12 cellular contexts compared by ENCODE assay signal in genomic region chr9:97638666-97639065, GRCh38. TPM values are rescaled to one million over a fixed set of nuclear protein-coding genes. Genes with fewer than 3 reads are reported as not detected.
A peak's percentile ranks its signal among the peaks of the same experiment; 100 is the strongest.
DNase-seq lines count a peak whose midpoint lies in the region; ATAC-seq, FAIRE-seq and TF ChIP-seq lines count a peak whose summit lies in the region.
"Had no signal": no experiment of that assay in that cellular context is flagged by ENCODE, and none has a peak within 500 bp of the region (broad histone marks: within the 10 kb centered on the region; RNA-seq: fewer than 3 reads in every experiment).

No MANE protein-coding gene starts in this region.

- no peak overlapping the region for H4K5ac ChIP-seq in H9 (ENCODE audit: insufficient read length, low read depth, low read length)

- no peaks in the 10 kb centered on the region for H3K27me3 Mint-ChIP-seq in H9 (ENCODE audit: low read depth)

- H3K23ac ChIP-seq in H9 (ENCODE audit: insufficient read length, low read depth, low read length), result no peak overlapping the region

- peaks cover 4% of the 10 kb centered on the region for H3K9me1 ChIP-seq in keratinocyte (ENCODE audit: control insufficient read depth, extremely low read depth, insufficient read depth, low read length)

- H3K4ac ChIP-seq in H9 (ENCODE audit: low read depth, low read length), result no peak overlapping the region

- no CpG with 5 or more reads among the region's 3 CpGs for WGBS in H9 (ENCODE audit: extremely low coverage, insufficient read length, low lambda C conversion rate)

- H2BK15ac ChIP-seq in H9 (ENCODE audit: low read depth, low read length), result no peak overlapping the region

- peak overlapping the region; percentile 41; the same call in 1 of the 2 replicates for H3K4me2 ChIP-seq in DND-41 (ENCODE audit: insufficient read depth, low read length)
- no peak overlapping the region for H3K4me2 ChIP-seq in H9 (ENCODE audit: insufficient read depth, insufficient read length, low read length)
- H3K4me2 ChIP-seq in SU-DHL-6 (ENCODE audit: low read depth, low read length, poor library complexity, severe bottlenecking), result peak overlapping the region; percentile 62
- peak overlapping the region; percentile 10 for H3K4me2 ChIP-seq in keratinocyte (ENCODE audit: control insufficient read depth, extremely low read depth, insufficient read depth, low read depth, low read length)

- no peak overlapping the region for H2AK5ac ChIP-seq in H9 (ENCODE audit: insufficient read length, low read length)

- no peaks in the 10 kb centered on the region for H3K27me3 ChIP-seq in DND-41 (ENCODE audit: insufficient read depth, low read length, poor library complexity)
- no peaks in the 10 kb centered on the region for H3K27me3 ChIP-seq in H9 (ENCODE audit: insufficient read depth, low read length)
- no peaks in the 10 kb centered on the region for H3K27me3 ChIP-seq in SU-DHL-6 (ENCODE audit: low read length)
- H3K27me3 ChIP-seq in keratinocyte (ENCODE audit: control insufficient read depth, extremely low read depth, insufficient read depth, low read length), result no peaks in the 10 kb centered on the region
- H3K27me3 ChIP-seq: thyroid gland had no signal

- ATAC-seq in DND-41 (ENCODE audit: insufficient read depth, low read depth) (no peak), left lobe of liver (no peak)
- ATAC-seq: esophagus mucosa had no signal

- no peaks in the 10 kb centered on the region for H3F3A ChIP-seq in SU-DHL-6 (ENCODE audit: insufficient read depth)

- no peak overlapping the region for H2BK5ac ChIP-seq in H9 (ENCODE audit: insufficient read length, low read length)

- no peak overlapping the region for H3K18ac ChIP-seq in H9 (ENCODE audit: insufficient read length, low read depth, low read length)

- H2BK120ac ChIP-seq in H9 (ENCODE audit: low read depth, low read length, poor library complexity, severe bottlenecking), result no peak overlapping the region

- no peak overlapping the region for H4K91ac ChIP-seq in H9 (ENCODE audit: insufficient read length, low read depth, low read length)

- H3K9ac ChIP-seq in DND-41 (ENCODE audit: low read depth, low read length) (no peak overlapping the region), H9 (ENCODE audit: extremely low read depth, insufficient read length, low read length) (no peak overlapping the region), SU-DHL-6 (ENCODE audit: low read length) (no peak overlapping the region), keratinocyte (ENCODE audit: control insufficient read depth, extremely low read depth, insufficient read depth, low read length) (no peak overlapping the region)

- no peak overlapping the region for H3K56ac ChIP-seq in H9 (ENCODE audit: insufficient read length, low read depth, low read length)

- H4K20me1 ChIP-seq in DND-41 (ENCODE audit: insufficient read depth, low read length) (peaks cover 53% of the 10 kb centered on the region), H9 (ENCODE audit: control insufficient read depth, insufficient read depth, insufficient read length) (no peaks in the 10 kb centered on the region), SU-DHL-6 (ENCODE audit: low read depth, low read length) (peaks cover 40% of the 10 kb centered on the region), keratinocyte (ENCODE audit: control insufficient read depth, extremely low read depth, insufficient read depth, low read length) (peaks cover 3% of the 10 kb centered on the region)

- H3K36me3 Mint-ChIP-seq in H9 (ENCODE audit: insufficient read depth in 1 of 3, low read depth in 3 of 3), result peaks cover 9 to 20% (median 17%) of the 10 kb centered on the region in 3 experiments; a peak in 6 of 7 replicates

- no peak overlapping the region for H3T11ph ChIP-seq in H9 (ENCODE audit: low read length)

- no peak overlapping the region for H3K4me3 Mint-ChIP-seq in H9

- no peaks in the 10 kb centered on the region for H3K9me3 Mint-ChIP-seq in H9

- no peaks in the 10 kb centered on the region for H3K9me2 ChIP-seq in SU-DHL-6 (replicated peaks; ENCODE audit: insufficient read depth, low read length)

- FAIRE-seq in keratinocyte (lab: Jason Lieb, UNC), result no peak

- DNase-seq in DND-41 (no peak), H9 (no peak), keratinocyte (ENCODE audit: low read depth, low spot score) (no peak), left lobe of liver (ENCODE audit: low spot score) (no peak), NCI-H1092 treated with DMSO at 0.1 percent for 48 hours (lab: John Stamatoyannopoulos, UW) (no peak)
- DNase-seq in activated effector memory CD4-positive, alpha-beta T cell treated with Interleukin-2 at 50 U/mL for 16 hours, result no peak
- DNase-seq: activated CD8-positive, alpha-beta memory T cell treated with anti-CD3 and anti-CD28 coated beads for 24 hours; NCI-H226; occipital lobe; thyroid gland had no signal

- dilution Hi-C loops in keratinocyte (cut with MboI; ENCODE audit: extremely low pct_ligation_motif_present, low sequenced_read_pairs), result no loop called here

- H3K4me1 ChIP-seq in DND-41 (ENCODE audit: insufficient read depth, low read length), result peaks cover 45% of the 10 kb centered on the region
- no peaks in the 10 kb centered on the region for H3K4me1 ChIP-seq in H9 (ENCODE audit: insufficient read depth, low read length)
- H3K4me1 ChIP-seq in keratinocyte (ENCODE audit: control insufficient read depth, extremely low read depth, insufficient read depth, low read length), result peaks cover 17% of the 10 kb centered on the region

- no peak overlapping the region for H2BK20ac ChIP-seq in H9 (ENCODE audit: low read depth, low read length, poor library complexity, severe bottlenecking)

- no peak overlapping the region for H2AFZ ChIP-seq in DND-41 (ENCODE audit: low read depth, low read length)
- H2AFZ ChIP-seq in H9 (ENCODE audit: low read length), result no peak overlapping the region
- H2AFZ ChIP-seq in SU-DHL-6 (ENCODE audit: low read depth, low read length, severe bottlenecking), result no peak overlapping the region
- no peak overlapping the region for H2AFZ ChIP-seq in keratinocyte (ENCODE audit: control insufficient read depth, low read length)

- H3K27ac ChIP-seq in DND-41 (ENCODE audit: low read length) (no peak overlapping the region), H9 (ENCODE audit: insufficient read length, low read depth, low read length) (no peak overlapping the region), SU-DHL-6 (ENCODE audit: low read depth, low read length) (no peak overlapping the region), keratinocyte (ENCODE audit: control insufficient read depth, insufficient read depth, low read length) (no peak overlapping the region)
- H3K27ac ChIP-seq: thyroid gland had no signal

- H3K4me1 Mint-ChIP-seq in H9, result peaks cover 23 to 26% of the 10 kb centered on the region in 2 experiments

- H2BK12ac ChIP-seq in H9 (ENCODE audit: insufficient read length, low read depth, low read length), result no peak overlapping the region

- H3K14ac ChIP-seq in H9 (ENCODE audit: insufficient read depth, low read length), result no peak overlapping the region

- no peak overlapping the region for H4K8ac ChIP-seq in H9 (replicated peaks; ENCODE audit: insufficient read length, low read depth, low read length)

- H3K79me2 ChIP-seq in DND-41 (ENCODE audit: insufficient read depth, low read length) (peaks cover 89% of the 10 kb centered on the region), H9 (ENCODE audit: insufficient read depth, low read length) (peaks cover 32% of the 10 kb centered on the region), SU-DHL-6 (ENCODE audit: insufficient read depth, low read length) (peaks cover 83% of the 10 kb centered on the region), keratinocyte (ENCODE audit: control insufficient read depth, insufficient read depth, low read length) (peaks cover 72% of the 10 kb centered on the region)

- H3K9me3 ChIP-seq in DND-41 (ENCODE audit: insufficient read depth, low read length, severe bottlenecking), result no peaks in the 10 kb centered on the region
- no peaks in the 10 kb centered on the region for H3K9me3 ChIP-seq in H9 (ENCODE audit: control insufficient read depth, low read depth, low read length)
- H3K9me3 ChIP-seq in SU-DHL-6 (ENCODE audit: insufficient read depth, low read length), result no peaks in the 10 kb centered on the region
- no peaks in the 10 kb centered on the region for H3K9me3 ChIP-seq in keratinocyte (ENCODE audit: control insufficient read depth, low read depth, low read length)
- H3K9me3 ChIP-seq: thyroid gland had no signal

- no peak for TF ChIP-seq CTCF in DND-41 (IDR thresholded peaks at IDR 0.05; ENCODE audit: borderline replicate concordance, extremely low read depth, low read length, poor library complexity, severe bottlenecking)
- TF ChIP-seq CTCF in H9 (conservative IDR thresholded peaks at IDR 0.05), result peak; percentile 49; the same call in 2 of the 3 replicates
- no peak for TF ChIP-seq CTCF in SU-DHL-6 (IDR thresholded peaks at IDR 0.05; ENCODE audit: insufficient read depth, low read length, poor library complexity, severe bottlenecking)
- peak in 2 of 3 experiments; percentile 16 to 35 for TF ChIP-seq CTCF in keratinocyte (optimal IDR thresholded peaks at IDR 0.05 in 1 of 3, IDR thresholded peaks at IDR 0.05 in 1 of 3, conservative IDR thresholded peaks at IDR 0.05 in 1 of 3; ENCODE audit: extremely low read depth in 1 of 3, insufficient read depth in 2 of 3, low read length in 3 of 3)

- H3K27ac Mint-ChIP-seq in H9, result no peak overlapping the region

- peaks cover 50% of the 10 kb centered on the region for H3K36me3 ChIP-seq in DND-41 (ENCODE audit: insufficient read depth, low read length)
- peaks cover 26% of the 10 kb centered on the region for H3K36me3 ChIP-seq in SU-DHL-6 (ENCODE audit: low read length)
- H3K36me3 ChIP-seq in keratinocyte (ENCODE audit: control insufficient read depth in 2 of 2, extremely low read depth in 1 of 2, insufficient read depth in 2 of 2, low read length in 2 of 2), result peaks cover 9 to 17% of the 10 kb centered on the region in 2 experiments

- peaks cover 5% of the 10 kb centered on the region for H3K23me2 ChIP-seq in H9 (ENCODE audit: insufficient read length, low read depth, low read length, poor library complexity, severe bottlenecking)

- H3K4me3 ChIP-seq in DND-41 (ENCODE audit: low read depth in 1 of 2, low read length in 2 of 2), result no peak overlapping the region
- H3K4me3 ChIP-seq in SU-DHL-6 (ENCODE audit: insufficient read depth, low read length, poor library complexity, severe bottlenecking), result no peak overlapping the region
- H3K4me3 ChIP-seq in keratinocyte (ENCODE audit: control insufficient read depth in 2 of 3, extremely low read depth in 1 of 3, insufficient read depth in 2 of 3, low read depth in 1 of 3, low read length in 3 of 3), result no peak overlapping the region
- H3K4me3 ChIP-seq: thyroid gland had no signal

- no peaks in the 10 kb centered on the region for H3K79me1 ChIP-seq in H9 (ENCODE audit: insufficient read depth, low read depth, low read length, poor library complexity, severe bottlenecking)

RNA-seq across cellular contexts. Expression of gene NCBP1, which starts 5.0 kb away (rescaled TPM):
- total RNA-seq in H9 (2021) (46.0 and 55.7 TPM in 2 replicates), left lobe of liver (15.5 TPM)
- polyA plus RNA-seq in keratinocyte, result 24.0 to 38.6 TPM (median 25.0 TPM) in 3 replicates
- 32.0 TPM for polyA plus RNA-seq in keratinocyte (2011; ENCODE audit: low read depth)
- 12.6 and 28.7 TPM in 2 replicates for polyA plus RNA-seq in keratinocyte (2011; cell fraction: cytosol; rRNA removed)
- polyA plus RNA-seq in keratinocyte (2011; cell fraction: nucleus; rRNA removed), result 25.9 and 41.2 TPM in 2 replicates
- 14.4 and 26.0 TPM in 2 replicates for polyA plus RNA-seq in keratinocyte (2012; ENCODE audit: low replicate concordance)
- 10.1 to 37.6 TPM (median 18.3 TPM) in 3 replicates for polyA minus RNA-seq in keratinocyte
- 12.9 TPM for polyA minus RNA-seq in keratinocyte (2011; cell fraction: cytosol; rRNA and poly(A)+ RNA removed)
- polyA minus RNA-seq in keratinocyte (2011; cell fraction: nucleus; rRNA and poly(A)+ RNA removed), result 20.0 and 34.4 TPM in 2 replicates

RNA-seq across cellular contexts. Expression of gene TSTD2, which starts 5.5 kb away (rescaled TPM):
- total RNA-seq in H9 (2021), result 22.9 and 23.5 TPM in 2 replicates
- 11.5 to 17.8 TPM (median 17.2 TPM) in 3 replicates for polyA plus RNA-seq in keratinocyte
- 2.6 TPM for polyA plus RNA-seq in keratinocyte (2011; ENCODE audit: low read depth)
- polyA plus RNA-seq in keratinocyte (2011; cell fraction: cytosol; rRNA removed), result 6.0 and 9.3 TPM in 2 replicates
- 31.6 and 34.8 TPM in 2 replicates for polyA plus RNA-seq in keratinocyte (2011; cell fraction: nucleus; rRNA removed)
- polyA plus RNA-seq in keratinocyte (2012; ENCODE audit: low replicate concordance), result 5.5 and 7.6 TPM in 2 replicates
- 6.9 to 19.5 TPM (median 17.0 TPM) in 3 replicates for polyA minus RNA-seq in keratinocyte
- polyA minus RNA-seq in keratinocyte (2011; cell fraction: cytosol; rRNA and poly(A)+ RNA removed), result 15.5 TPM
- 13.7 and 21.3 TPM in 2 replicates for polyA minus RNA-seq in keratinocyte (2011; cell fraction: nucleus; rRNA and poly(A)+ RNA removed)
- total RNA-seq in left lobe of liver, result 8.1 TPM

RNA-seq across cellular contexts. Expression of gene XPA, which starts 58.5 kb away (rescaled TPM):
- total RNA-seq in H9 (2021) (6.1 and 6.6 TPM in 2 replicates), left lobe of liver (8.0 TPM)
- polyA plus RNA-seq in keratinocyte, result 1.9 to 4.1 TPM (median 1.9 TPM) in 3 replicates
- 15.5 TPM for polyA plus RNA-seq in keratinocyte (2011; ENCODE audit: low read depth)
- 2.1 and 2.3 TPM in 2 replicates for polyA plus RNA-seq in keratinocyte (2011; cell fraction: cytosol; rRNA removed)
- 1.5 and 2.7 TPM in 2 replicates for polyA plus RNA-seq in keratinocyte (2011; cell fraction: nucleus; rRNA removed)
- 6.3 and 8.1 TPM in 2 replicates for polyA plus RNA-seq in keratinocyte (2012; ENCODE audit: low replicate concordance)
- polyA minus RNA-seq in keratinocyte, result 2.2 TPM in 1 of 3 replicates, not detected in the others
- not detected for polyA minus RNA-seq in keratinocyte (2011; cell fraction: cytosol; rRNA and poly(A)+ RNA removed)
- polyA minus RNA-seq in keratinocyte (2011; cell fraction: nucleus; rRNA and poly(A)+ RNA removed), result 1.3 and 2.5 TPM in 2 replicates

Comparison
In these comparisons a context has a peak if more than half of its experiments do, and no peak if none do; other contexts are left out.
1. CTCF ChIP-seq: peak in H9 (single experiment) and keratinocyte (2 of 3); none in DND-41 (single experiment) and SU-DHL-6 (single experiment).